In genomic region chr10:102744374-102745051, GRCh38 we compare ENCODE assay signal across 8 cellular contexts. TPM values are rescaled to one million over a fixed set of nuclear protein-coding genes. Genes with fewer than 3 reads are reported as not detected.
DNase-seq lines count a peak whose midpoint lies in the region; ATAC-seq, FAIRE-seq and TF ChIP-seq lines count a peak whose summit lies in the region.

No MANE protein-coding gene starts in this region.

- intact Hi-C loops in gastrocnemius medialis (cut with DNase I; ENCODE audit: low total_unique reads) = loop anchor here (5.0 kb wide), 1 partner anchor 108 kb away; the partner anchor contains the start of gene BORCS7

- ATAC-seq in gastrocnemius medialis = peak; percentile 30 to 34

- TF ChIP-seq CTCF in gastrocnemius medialis (IDR thresholded peaks at IDR 0.05 in 4 of 5, conservative IDR thresholded peaks at IDR 0.05 in 1 of 5) = no peak

- peak overlapping the region; percentile 59 for H3K9ac ChIP-seq in HUES6 (ENCODE audit: low read length)

- H3K36me3 ChIP-seq in HUES6 (ENCODE audit: control insufficient read depth, insufficient read depth, low read length) = no peaks in the 10 kb centered on the region
- no peaks in the 10 kb centered on the region for H3K36me3 ChIP-seq in iPS DF 6.9 (ENCODE audit: control insufficient read depth, insufficient read depth, low read length)
- no peaks in the 10 kb centered on the region for H3K36me3 ChIP-seq in gastrocnemius medialis

- no peaks in the 10 kb centered on the region for H3K27me3 ChIP-seq in HUES6 (ENCODE audit: control insufficient read depth, insufficient read depth, low read length)
- H3K27me3 ChIP-seq in iPS DF 6.9 (ENCODE audit: control insufficient read depth, insufficient read depth, low read length) = no peaks in the 10 kb centered on the region
- H3K27me3 ChIP-seq in gastrocnemius medialis = no peaks in the 10 kb centered on the region

- peak; percentile 58 for FAIRE-seq in GM12891 (lab: Jason Lieb, UNC)

- DNase-seq in GM12891 (ENCODE audit: insufficient read length, low spot score) = no peak
- DNase-seq in iPS DF 6.9 (ENCODE audit: low read depth, low spot score) = no peak
- DNase-seq in gastrocnemius medialis = peak in 1 of 2 donors; percentile 68
- no peak for DNase-seq in NCI-H345 (lab: John Stamatoyannopoulos, UW)
- no peak for DNase-seq in islet precursor cell
- DNase-seq in hepatic stellate cell (ENCODE audit: low spot score) = no peak

- no peak overlapping the region for H3K27ac ChIP-seq in HUES6 (ENCODE audit: low read depth, low read length)
- H3K27ac ChIP-seq in adipose tissue (ENCODE audit: low read depth, low read length) = peak overlapping the region; percentile 74
- no peak overlapping the region for H3K27ac ChIP-seq in iPS DF 6.9 (ENCODE audit: low read length)
- H3K27ac ChIP-seq in gastrocnemius medialis = peak overlapping the region; percentile 94 to 98 (median 96)

- peaks cover 21% of the 10 kb centered on the region; the same call in 1 of the 2 replicates for H3K4me1 ChIP-seq in HUES6 (ENCODE audit: control insufficient read depth, insufficient read depth, low read length)
- H3K4me1 ChIP-seq in iPS DF 6.9 (ENCODE audit: control insufficient read depth, insufficient read depth, low read length) = peaks cover 2% of the 10 kb centered on the region; the same call in 1 of the 2 replicates
- peaks cover 16 to 27% of the 10 kb centered on the region in 2 donors for H3K4me1 ChIP-seq in gastrocnemius medialis

- TF ChIP-seq POLR2A in GM12891 (IDR thresholded peaks at IDR 0.05; ENCODE audit: low read depth, low read length) = peak; percentile 72; the same call in 1 of the 2 replicates
- TF ChIP-seq POLR2A in gastrocnemius medialis (IDR thresholded peaks at IDR 0.05) = no peak

- H3K4me3 ChIP-seq in HUES6 (ENCODE audit: low read depth, low read length) (peak overlapping the region; percentile 73), iPS DF 6.9 (ENCODE audit: low read length) (peak overlapping the region; percentile 72), gastrocnemius medialis (peak overlapping the region; percentile 85 to 99 (median 98))

- in situ Hi-C loops in gastrocnemius medialis (cut with MboI; ENCODE audit: low sequenced_read_pairs in 4 of 4) = loop anchor here (10.0 to 25.0 kb wide), 4 partner anchors 60 to 493 kb away; partner anchors contain the start of gene RPEL1 (in 2 of the 4)

- H3K9me3 ChIP-seq in HUES6 (ENCODE audit: control insufficient read depth, insufficient read depth, low read depth, low read length) (no peaks in the 10 kb centered on the region), iPS DF 6.9 (ENCODE audit: control insufficient read depth, insufficient read depth, low read length) (no peaks in the 10 kb centered on the region), gastrocnemius medialis (no peaks in the 10 kb centered on the region)

- 5 to 8% (median 6%) methylated on average over 9 of the region's 9 CpGs for WGBS in adipose tissue, 3 donors
- WGBS in iPS DF 6.9 (ENCODE audit: insufficient coverage, insufficient read length) = no CpG with 5 or more reads among the region's 9 CpGs

TF ChIP-seq in GM12891, 5 proteins besides CTCF, POLR2A, EP300 and RAD21:
- TF ChIP-seq TAF1 (IDR thresholded peaks at IDR 0.05; ENCODE audit: low read depth, low read length) (no peak), PAX5 (IDR thresholded peaks at IDR 0.05; ENCODE audit: insufficient read depth, low read length, severe bottlenecking) (no peak), SPI1 (IDR thresholded peaks at IDR 0.05; ENCODE audit: low read depth, low read length) (no peak), POLR2AphosphoS5 (IDR thresholded peaks at IDR 0.05; ENCODE audit: low read depth, low read length) (no peak; the same call in 1 of the 2 replicates)

RNA-seq across cellular contexts. Expression of gene WBP1L, which starts 0.8 kb away (rescaled TPM):
- polyA plus RNA-seq in GM12891 (2012; ENCODE audit: low read depth, missing spikeins) = 13.8 TPM
- polyA plus RNA-seq in adipose tissue = 10 to 100 TPM; 13.4 to 64.1 (median 36.3) TPM
- 100 to 1,000 TPM; 103 to 204 (median 145) TPM for total RNA-seq in gastrocnemius medialis

RNA-seq across cellular contexts. Expression of gene SFXN2, which starts 30.1 kb away (rescaled TPM):
- polyA plus RNA-seq in GM12891 (2012; ENCODE audit: low read depth, missing spikeins) = 15.4 TPM
- polyA plus RNA-seq in adipose tissue = 10 to 100 TPM in 2 of 3 donors, 1 to 10 TPM in 1; 3.0 to 11.5 (median 10.8) TPM
- total RNA-seq in gastrocnemius medialis = 1 to 10 TPM in 1 of 4 donors, under 1 TPM in 3; 0.20 to 5.0 (median 0.76) TPM

RNA-seq across cellular contexts. Expression of gene ARL3, which starts 30.3 kb away (rescaled TPM):
- polyA plus RNA-seq in GM12891 (2012; ENCODE audit: low read depth, missing spikeins) = 9.7 TPM
- 10 to 100 TPM in 1 of 3 donors, 1 to 10 TPM in 2; 4.9 to 12.6 (median 6.8) TPM for polyA plus RNA-seq in adipose tissue
- 1 to 10 TPM; 1.0 to 2.4 (median 1.5) TPM for total RNA-seq in gastrocnemius medialis

Comparison
In these comparisons a context has a peak if more than half of its experiments do, and no peak if none do; other contexts are left out.
1. H3K27ac ChIP-seq: peak in adipose tissue (single experiment) and gastrocnemius medialis (4 of 4); none in HUES6 (single experiment) and iPS DF 6.9 (single experiment).
2. Peak in every context shown above with its lines, with median percentiles within 50 percentile points of each other: H3K4me3 ChIP-seq.